ENCODE assay signal across 15 cellular contexts in the genomic region with DNA sequence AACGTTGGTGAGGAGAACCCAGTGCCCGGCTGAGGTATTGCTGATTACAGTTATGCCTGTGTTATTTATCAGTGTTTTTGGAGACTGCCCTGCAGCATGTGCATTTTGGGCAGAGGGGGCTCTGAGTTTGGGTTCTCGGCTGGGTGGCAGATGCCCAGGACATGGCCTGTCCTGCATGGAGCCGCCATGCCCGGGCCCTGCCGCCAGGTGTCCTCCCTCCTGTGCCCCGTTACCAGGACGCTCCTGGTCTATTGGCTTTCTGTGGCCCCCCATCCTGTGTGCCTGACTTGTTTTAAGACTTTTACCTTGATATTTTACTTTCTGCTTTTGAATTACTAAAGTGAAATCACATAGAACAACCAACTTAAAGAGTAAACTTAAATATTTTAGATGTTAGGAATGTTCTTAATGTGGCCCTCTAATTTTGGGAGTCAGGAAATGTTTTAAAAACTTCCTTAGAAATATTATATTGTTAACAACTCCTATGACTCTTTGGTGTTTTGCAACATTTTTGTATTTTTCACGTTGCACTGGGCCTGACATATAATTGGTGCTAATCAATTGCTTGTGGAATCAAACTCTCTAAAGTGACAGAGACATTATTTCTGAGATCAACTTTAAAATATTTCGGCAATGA. TPM values are rescaled to one million over a fixed set of nuclear protein-coding genes. Genes with fewer than 3 reads are reported as not detected.
DNase-seq lines count a peak whose midpoint lies in the region; ATAC-seq and TF ChIP-seq lines count a peak whose summit lies in the region.
"Had no signal": no experiment of that assay in that cellular context is flagged by ENCODE, and none has a peak within 500 bp of the region (broad histone marks: within the 10 kb centered on the region; RNA-seq: fewer than 3 reads in every experiment).

No MANE protein-coding gene starts in this region.

- DNase-seq in Daoy (ENCODE audit: low read depth) (peak; percentile 52), HK-2 (ENCODE audit: unreplicated experiment) (peak; percentile 17), WTC11 (ENCODE audit: low spot score) (peak; percentile 58), mesendoderm (peak; percentile 21), inferior parietal cortex (ENCODE audit: extremely low spot score) (no peak), NCI-H510A (lab: John Stamatoyannopoulos, UW) (no peak)
- DNase-seq: activated CD4-positive, alpha-beta T cell treated with anti-CD3 and anti-CD28 coated beads, Interleukin-2, amount 50 U/mL, for 4 hours; activated naive CD4-positive, alpha-beta T cell; NCI-H1092 treated with DMSO at 0.1 percent for 48 hours; NCI-H748 treated with DMSO at 0.1 percent for 48 hours had no signal

- H3K27me3 ChIP-seq in mesendoderm (ENCODE audit: insufficient read depth, low read length, poor library complexity), result no peaks in the 10 kb centered on the region

- H3K56ac ChIP-seq in mesendoderm (ENCODE audit: low read length), result no peak overlapping the region

- POLR2A ChIA-PET in WTC11 (lab: Charles Lee), result no interaction called here

- ATAC-seq in WTC11 (peak; percentile 71), HG03439 (IDR thresholded peaks at IDR 0.05; ENCODE audit: unreplicated experiment) (no peak)
- no peak for ATAC-seq in activated CD4-positive, CD25-positive, alpha-beta regulatory T cell treated with anti-CD3 and anti-CD28 coated beads, Interleukin-2, amount 50 U/mL, for 24 hours

- H3K4me1 ChIP-seq in mesendoderm (ENCODE audit: control insufficient read depth, low read depth, low read length), result no peaks in the 10 kb centered on the region
- H3K4me1 ChIP-seq: prostate gland had no signal

- H2AK5ac ChIP-seq in mesendoderm (ENCODE audit: low read length), result no peak overlapping the region

- TF ChIP-seq CTCF in WTC11 (IDR thresholded peaks at IDR 0.05), result peak; percentile 45; the same call in 1 of the 2 replicates

- no peak overlapping the region for H3K23ac ChIP-seq in mesendoderm (ENCODE audit: low read length)

- no peaks in the 10 kb centered on the region for H3K27me3 Mint-ChIP-seq in WTC11 (ENCODE audit: low read depth)

- no peak overlapping the region for H3K27ac Mint-ChIP-seq in WTC11
- H3K27ac Mint-ChIP-seq: mesothelial cell of epicardium had no signal

- no peaks in the 10 kb centered on the region for H3K79me2 ChIP-seq in mesendoderm (ENCODE audit: control insufficient read depth, insufficient read depth, low read length)

- H2BK15ac ChIP-seq in mesendoderm (replicated peaks; ENCODE audit: low read depth), result no peak overlapping the region

- H2BK5ac ChIP-seq in mesendoderm (ENCODE audit: low read length), result no peak overlapping the region

- no peak overlapping the region for H3K4ac ChIP-seq in mesendoderm (ENCODE audit: low read depth, low read length)

- CTCF ChIA-PET in WTC11 (lab: Charles Lee), result interaction anchor here (1.0 to 2.1 kb wide), 3 partner anchors 12 to 167 kb away, joined by 5 to 7 read pairs (median 6); no protein-coding TSS in a partner anchor

- no CpG with 5 or more reads among the region's 10 CpGs for WGBS in mesendoderm (ENCODE audit: extremely low coverage, insufficient coverage, low lambda C conversion rate)

- peaks cover 6% of the 10 kb centered on the region for H3K4me1 Mint-ChIP-seq in WTC11
- H3K4me1 Mint-ChIP-seq: central memory CD8-positive, alpha-beta T cell had no signal

- no peak overlapping the region for H3K18ac ChIP-seq in mesendoderm (ENCODE audit: low read length)

- no peaks in the 10 kb centered on the region for H3K9me3 Mint-ChIP-seq in WTC11
- H3K9me3 Mint-ChIP-seq: central memory CD8-positive, alpha-beta T cell; mesothelial cell of epicardium had no signal

- no peaks in the 10 kb centered on the region for H3K36me3 Mint-ChIP-seq in WTC11
- H3K36me3 Mint-ChIP-seq: mesothelial cell of epicardium had no signal

- H3K4me3 Mint-ChIP-seq in WTC11, result no peak overlapping the region
- H3K4me3 Mint-ChIP-seq: central memory CD8-positive, alpha-beta T cell; mesothelial cell of epicardium had no signal

- no peak overlapping the region for H3K9ac ChIP-seq in mesendoderm (ENCODE audit: low read length)

- no peaks in the 10 kb centered on the region for H3K79me1 ChIP-seq in mesendoderm (ENCODE audit: low read length)

- H3K27ac ChIP-seq in mesendoderm (ENCODE audit: low read depth, low read length), result no peak overlapping the region
- H3K27ac ChIP-seq: prostate gland had no signal

- H4K5ac ChIP-seq in mesendoderm (ENCODE audit: low read length), result no peak overlapping the region

- H2BK120ac ChIP-seq in mesendoderm (ENCODE audit: low read depth, low read length), result no peak overlapping the region

- no peak overlapping the region for H4K8ac ChIP-seq in mesendoderm (ENCODE audit: low read depth, low read length)

- no peak overlapping the region for H3K4me2 ChIP-seq in mesendoderm (ENCODE audit: low read length)

- no peaks in the 10 kb centered on the region for H3K36me3 ChIP-seq in mesendoderm (ENCODE audit: control insufficient read depth, insufficient read depth, low read length)
- H3K36me3 ChIP-seq: prostate gland had no signal

- H3K4me3 ChIP-seq in mesendoderm (ENCODE audit: low read length), result no peak overlapping the region
- H3K4me3 ChIP-seq: prostate gland had no signal

TF ChIP-seq in WTC11, 78 proteins besides CTCF, POLR2A, EP300 and RAD21:
- TF ChIP-seq ZNF317 (CRISPR knock-in tag; IDR thresholded peaks at IDR 0.05; ENCODE audit: borderline replicate concordance, low read depth) (no peak), MXD4 (CRISPR knock-in tag; IDR thresholded peaks at IDR 0.05; ENCODE audit: borderline replicate concordance) (no peak), FOXK1 (CRISPR knock-in tag; IDR thresholded peaks at IDR 0.05) (no peak), CBFB (CRISPR knock-in tag; IDR thresholded peaks at IDR 0.05; ENCODE audit: low read depth) (no peak), SP1 (CRISPR knock-in tag; conservative IDR thresholded peaks at IDR 0.05) (no peak), ZNF219 (CRISPR knock-in tag; IDR thresholded peaks at IDR 0.05; ENCODE audit: borderline replicate concordance) (no peak), IRF2 (CRISPR knock-in tag; IDR thresholded peaks at IDR 0.05; ENCODE audit: borderline replicate concordance, low read depth) (no peak), TCF7 (CRISPR knock-in tag; IDR thresholded peaks at IDR 0.05; ENCODE audit: low read depth) (no peak), ZBTB21 (CRISPR knock-in tag; IDR thresholded peaks at IDR 0.05; ENCODE audit: borderline replicate concordance) (no peak), RELA (CRISPR knock-in tag; IDR thresholded peaks at IDR 0.05; ENCODE audit: borderline replicate concordance) (no peak), ZNF396 (CRISPR knock-in tag; IDR thresholded peaks at IDR 0.05; ENCODE audit: borderline replicate concordance) (no peak)
- TF ChIP-seq, protein P1, sequence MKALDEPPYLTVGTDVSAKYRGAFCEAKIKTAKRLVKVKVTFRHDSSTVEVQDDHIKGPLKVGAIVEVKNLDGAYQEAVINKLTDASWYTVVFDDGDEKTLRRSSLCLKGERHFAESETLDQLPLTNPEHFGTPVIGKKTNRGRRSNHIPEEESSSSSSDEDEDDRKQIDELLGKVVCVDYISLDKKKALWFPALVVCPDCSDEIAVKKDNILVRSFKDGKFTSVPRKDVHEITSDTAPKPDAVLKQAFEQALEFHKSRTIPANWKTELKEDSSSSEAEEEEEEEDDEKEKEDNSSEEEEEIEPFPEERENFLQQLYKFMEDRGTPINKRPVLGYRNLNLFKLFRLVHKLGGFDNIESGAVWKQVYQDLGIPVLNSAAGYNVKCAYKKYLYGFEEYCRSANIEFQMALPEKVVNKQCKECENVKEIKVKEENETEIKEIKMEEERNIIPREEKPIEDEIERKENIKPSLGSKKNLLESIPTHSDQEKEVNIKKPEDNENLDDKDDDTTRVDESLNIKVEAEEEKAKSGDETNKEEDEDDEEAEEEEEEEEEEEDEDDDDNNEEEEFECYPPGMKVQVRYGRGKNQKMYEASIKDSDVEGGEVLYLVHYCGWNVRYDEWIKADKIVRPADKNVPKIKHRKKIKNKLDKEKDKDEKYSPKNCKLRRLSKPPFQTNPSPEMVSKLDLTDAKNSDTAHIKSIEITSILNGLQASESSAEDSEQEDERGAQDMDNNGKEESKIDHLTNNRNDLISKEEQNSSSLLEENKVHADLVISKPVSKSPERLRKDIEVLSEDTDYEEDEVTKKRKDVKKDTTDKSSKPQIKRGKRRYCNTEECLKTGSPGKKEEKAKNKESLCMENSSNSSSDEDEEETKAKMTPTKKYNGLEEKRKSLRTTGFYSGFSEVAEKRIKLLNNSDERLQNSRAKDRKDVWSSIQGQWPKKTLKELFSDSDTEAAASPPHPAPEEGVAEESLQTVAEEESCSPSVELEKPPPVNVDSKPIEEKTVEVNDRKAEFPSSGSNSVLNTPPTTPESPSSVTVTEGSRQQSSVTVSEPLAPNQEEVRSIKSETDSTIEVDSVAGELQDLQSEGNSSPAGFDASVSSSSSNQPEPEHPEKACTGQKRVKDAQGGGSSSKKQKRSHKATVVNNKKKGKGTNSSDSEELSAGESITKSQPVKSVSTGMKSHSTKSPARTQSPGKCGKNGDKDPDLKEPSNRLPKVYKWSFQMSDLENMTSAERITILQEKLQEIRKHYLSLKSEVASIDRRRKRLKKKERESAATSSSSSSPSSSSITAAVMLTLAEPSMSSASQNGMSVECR (CRISPR knock-in tag; IDR thresholded peaks at IDR 0.05; ENCODE audit: borderline replicate concordance), result no peak
- TF ChIP-seq, protein P2, sequence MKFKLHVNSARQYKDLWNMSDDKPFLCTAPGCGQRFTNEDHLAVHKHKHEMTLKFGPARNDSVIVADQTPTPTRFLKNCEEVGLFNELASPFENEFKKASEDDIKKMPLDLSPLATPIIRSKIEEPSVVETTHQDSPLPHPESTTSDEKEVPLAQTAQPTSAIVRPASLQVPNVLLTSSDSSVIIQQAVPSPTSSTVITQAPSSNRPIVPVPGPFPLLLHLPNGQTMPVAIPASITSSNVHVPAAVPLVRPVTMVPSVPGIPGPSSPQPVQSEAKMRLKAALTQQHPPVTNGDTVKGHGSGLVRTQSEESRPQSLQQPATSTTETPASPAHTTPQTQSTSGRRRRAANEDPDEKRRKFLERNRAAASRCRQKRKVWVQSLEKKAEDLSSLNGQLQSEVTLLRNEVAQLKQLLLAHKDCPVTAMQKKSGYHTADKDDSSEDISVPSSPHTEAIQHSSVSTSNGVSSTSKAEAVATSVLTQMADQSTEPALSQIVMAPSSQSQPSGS (CRISPR knock-in tag; IDR thresholded peaks at IDR 0.05; ENCODE audit: borderline replicate concordance, low read depth), result no peak

RNA-seq across cellular contexts. Expression of a gene that starts 51.8 kb away (rescaled TPM):
- 0.06 TPM in 1 of 2 replicates, not detected in the other for total RNA-seq in Daoy (2014; rRNA removed; shearing (Covaris generic))
- total RNA-seq in WTC11 (2021), result 3.9 to 4.9 TPM (median 4.1 TPM) in 3 replicates
- 3.5 TPM for polyA plus RNA-seq in mesendoderm (2013, experiment 1 of 2)
- 3.5 TPM for polyA plus RNA-seq in mesendoderm (2013, experiment 2 of 2)

Comparison
In these comparisons a context has a peak if more than half of its experiments do, and no peak if none do; other contexts are left out.
1. DNase-seq: peak in Daoy (single experiment), HK-2 (single experiment), WTC11 (single experiment) and mesendoderm (single experiment); none in inferior parietal cortex (single experiment) and NCI-H510A (single experiment).